8 cellular contexts compared by ENCODE assay signal in genomic region chr19:6753178-6754031, GRCh38. TPM values are rescaled to one million over a fixed set of nuclear protein-coding genes. Genes with fewer than 3 reads are reported as not detected.
DNase-seq lines count a peak whose midpoint lies in the region; ATAC-seq and TF ChIP-seq lines count a peak whose summit lies in the region.

No MANE protein-coding gene starts in this region.

- H3K4me1 ChIP-seq in prostate gland (replicated peaks) (no peaks in the 10 kb centered on the region), vagina (peaks cover 26% of the 10 kb centered on the region)

- TF ChIP-seq CTCF in glutamatergic neuron (IDR thresholded peaks at IDR 0.05; ENCODE audit: partially characterized antibody, unreplicated experiment) (no peak), prostate gland (IDR thresholded peaks at IDR 0.05) (peak in 2 of 4 experiments; percentile 35 to 55), vagina (IDR thresholded peaks at IDR 0.05) (peak in 2 of 3 experiments; percentile 35 to 36)

- H3K36me3 ChIP-seq in prostate gland = peaks cover 0 to 12% of the 10 kb centered on the region in 2 donors
- H3K36me3 ChIP-seq in vagina = peaks cover 0 to 41% of the 10 kb centered on the region in 2 donors

- DNase-seq in OCI-M2 (lab: John Stamatoyannopoulos, UW; ENCODE audit: unreplicated experiment) = peak; percentile 68
- peak; percentile 39 to 65 for DNase-seq in activated T-helper 1 cell treated with anti-CD3 and anti-CD28 coated beads, Interleukin-2, amount 50 U/mL, for 16 hours (ENCODE audit: low read depth in 1 of 2, low spot score in 1 of 2)
- peak; percentile 86 for DNase-seq in glutamatergic neuron
- DNase-seq in prostate gland (ENCODE audit: low spot score) = no peak
- no peak for DNase-seq in vagina (ENCODE audit: extremely low spot score in 2 of 2)
- no peak for DNase-seq in NCI-H1694 treated with DMSO at 0.1 percent for 48 hours (lab: John Stamatoyannopoulos, UW)

- H3K4me3 ChIP-seq in prostate gland (peak overlapping the region; percentile 3 to 18), vagina (peak overlapping the region; percentile 33 to 42)

- H3K4me3 Mint-ChIP-seq in glutamatergic neuron (ENCODE audit: unreplicated experiment) = peak overlapping the region; percentile 68

- no peaks in the 10 kb centered on the region for H3K36me3 Mint-ChIP-seq in glutamatergic neuron (ENCODE audit: unreplicated experiment)

- H3K27ac ChIP-seq in prostate gland (no peak overlapping the region), vagina (peak overlapping the region; percentile 35)

- peak; percentile 47 for ATAC-seq in GM18508 (IDR thresholded peaks at IDR 0.05; ENCODE audit: insufficient read depth, unreplicated experiment)
- peak; percentile 64 for ATAC-seq in HG02840 (IDR thresholded peaks at IDR 0.05; ENCODE audit: low FRiP score, unreplicated experiment)

- no peak for TF ChIP-seq POLR2A in prostate gland (IDR thresholded peaks at IDR 0.05)
- no peak for TF ChIP-seq POLR2A in vagina (IDR thresholded peaks at IDR 0.05)

- 37% methylated on average over 48 of the region's 50 CpGs for WGBS in prostate gland

- peaks cover 4% of the 10 kb centered on the region for H3K27me3 Mint-ChIP-seq in glutamatergic neuron (ENCODE audit: unreplicated experiment)

- no peaks in the 10 kb centered on the region for H3K9me3 ChIP-seq in prostate gland
- no peaks in the 10 kb centered on the region for H3K9me3 ChIP-seq in vagina

- H3K27me3 ChIP-seq in prostate gland (replicated peaks; ENCODE audit: insufficient read depth) (no peaks in the 10 kb centered on the region), vagina (no peaks in the 10 kb centered on the region)

- intact Hi-C loops in prostate gland (cut with DNase I) (loop anchor here (10.0 kb wide), 1 partner anchor 119 kb away; no protein-coding TSS in a partner anchor), vagina (cut with DNase I) (no loop called here)

- no peaks in the 10 kb centered on the region for H3K4me1 Mint-ChIP-seq in glutamatergic neuron (ENCODE audit: low read depth, unreplicated experiment)

- H3K9me3 Mint-ChIP-seq in glutamatergic neuron (ENCODE audit: unreplicated experiment) = peaks cover 5% of the 10 kb centered on the region

- no peak overlapping the region for H3K27ac Mint-ChIP-seq in glutamatergic neuron (ENCODE audit: unreplicated experiment)

RNA-seq across cellular contexts. Expression of gene SH2D3A, which starts 13.8 kb away (rescaled TPM):
- 0.32 TPM for total RNA-seq in glutamatergic neuron (ENCODE audit: unreplicated experiment)
- total RNA-seq in prostate gland = 10 to 100 TPM; 35.5 to 45.1 TPM
- 21.9 TPM for total RNA-seq in vagina

RNA-seq across cellular contexts. Expression of gene TRIP10, which starts 13.9 kb away (rescaled TPM):
- total RNA-seq in glutamatergic neuron (ENCODE audit: unreplicated experiment) = 16.7 TPM
- 10 to 100 TPM; 37.0 to 74.2 TPM for total RNA-seq in prostate gland
- total RNA-seq in vagina = 129 TPM

RNA-seq across cellular contexts. Expression of gene GPR108, which starts 16.0 kb away (rescaled TPM):
- 44.2 TPM for total RNA-seq in glutamatergic neuron (ENCODE audit: unreplicated experiment)
- 10 to 100 TPM; 62.7 to 98.0 TPM for total RNA-seq in prostate gland
- total RNA-seq in vagina = 62.9 TPM

RNA-seq across cellular contexts. Expression of gene VAV1, which starts 19.1 kb away (rescaled TPM):
- total RNA-seq in glutamatergic neuron (ENCODE audit: unreplicated experiment) (not detected), prostate gland (1 to 10 TPM; 3.6 to 4.8 TPM), vagina (5.9 TPM)

RNA-seq across cellular contexts. Expression of gene C3, which starts 33.0 kb away (rescaled TPM):
- total RNA-seq in glutamatergic neuron (ENCODE audit: unreplicated experiment) (0.69 TPM), prostate gland (100 to 1,000 TPM in 1 of 2 donors, 10 to 100 TPM in 1; 95.1 to 165 TPM), vagina (1,239 TPM)

Comparison
In these comparisons a context has a peak if more than half of its experiments do, and no peak if none do; other contexts are left out.
1. DNase-seq: peak in OCI-M2 (single experiment), activated T-helper 1 cell treated with anti-CD3 and anti-CD28 coated beads, Interleukin-2, amount 50 U/mL, for 16 hours (2 of 2) and glutamatergic neuron (single experiment); none in prostate gland (single experiment), vagina (0 of 2) and NCI-H1694 treated with DMSO at 0.1 percent for 48 hours (single experiment).
2. RNA of gene SH2D3A, which starts 13.8 kb away (total RNA-seq): 35.5 to 45.1 TPM in prostate gland and 21.9 TPM in vagina (single experiment); 0.32 TPM in glutamatergic neuron (single experiment); every median in the first group is over 10 times any median in the second.